Comparison of ENCODE assay signal across 13 cellular contexts in genomic region chr9:130029223-130029583, GRCh38. TPM values are rescaled to one million over a fixed set of nuclear protein-coding genes. Genes with fewer than 3 reads are reported as not detected.
DNase-seq lines count a peak whose midpoint lies in the region; ATAC-seq and TF ChIP-seq lines count a peak whose summit lies in the region.
"Had no signal": no experiment of that assay in that cellular context is flagged by ENCODE, and none has a peak within 500 bp of the region (broad histone marks: within the 10 kb centered on the region; RNA-seq: fewer than 3 reads in every experiment).

No MANE protein-coding gene starts in this region.

- in situ Hi-C loops in HAP-1 (cut with MboI; ENCODE audit: low sequenced_read_pairs) = no loop called here

- DNase-seq in naive B cell (no peak), putamen (ENCODE audit: low spot score) (no peak), HAP-1 (ENCODE audit: low spot score in 2 of 2) (no peak)
- DNase-seq: NCI-H1105; NK-92 treated with Interleukin-12 subunit alpha and Interleukin-12 subunit beta, amount 100 ng/mL, for 24 hours; trophoblast cell had no signal

- peak; percentile 32 for ATAC-seq in GM21786 (IDR thresholded peaks at IDR 0.05; ENCODE audit: unreplicated experiment)
- ATAC-seq in activated T-helper 17 cell treated with anti-CD3 and anti-CD28 coated beads, Interleukin-2, amount 50 U/mL, for 72 hours (replicated peaks) = peak; percentile 62
- no peak for ATAC-seq in naive B cell (ENCODE audit: low read depth in 2 of 2)
- ATAC-seq in GM21390 (IDR thresholded peaks at IDR 0.05; ENCODE audit: unreplicated experiment) = no peak
- no peak for ATAC-seq in HG03439 (IDR thresholded peaks at IDR 0.05; ENCODE audit: unreplicated experiment)

- H4K20me1 ChIP-seq in DOHH2 (ENCODE audit: control insufficient read depth, insufficient read depth, low read depth, low read length) = peaks cover 63% of the 10 kb centered on the region

- peaks cover 100% of the 10 kb centered on the region for H3K79me2 ChIP-seq in DOHH2 (ENCODE audit: control insufficient read depth, low read length)

- peak overlapping the region; percentile 96 for H3K27ac Mint-ChIP-seq in activated T-helper 17 cell treated with anti-CD3 and anti-CD28 coated beads, Interleukin-2, amount 50 U/mL, for 72 hours
- peak overlapping the region; percentile 41 to 99 (median 91) for H3K27ac Mint-ChIP-seq in naive B cell

- H3K36me3 ChIP-seq in DOHH2 (ENCODE audit: control insufficient read depth, low read length) (peaks cover 23% of the 10 kb centered on the region), HAP-1 (replicated peaks) (no peaks in the 10 kb centered on the region)
- H3K36me3 ChIP-seq: adrenal gland had no signal

- H3K9me3 Mint-ChIP-seq in activated T-helper 17 cell treated with anti-CD3 and anti-CD28 coated beads, Interleukin-2, amount 50 U/mL, for 72 hours = peaks cover 5% of the 10 kb centered on the region
- no peaks in the 10 kb centered on the region for H3K9me3 Mint-ChIP-seq in naive B cell
- H3K9me3 Mint-ChIP-seq: neural crest cell had no signal

- no peaks in the 10 kb centered on the region for H3K27me3 Mint-ChIP-seq in activated T-helper 17 cell treated with anti-CD3 and anti-CD28 coated beads, Interleukin-2, amount 50 U/mL, for 72 hours
- no peaks in the 10 kb centered on the region for H3K27me3 Mint-ChIP-seq in naive B cell

- H3K4me1 ChIP-seq in DOHH2 (ENCODE audit: control insufficient read depth, low read length) = peaks cover 99% of the 10 kb centered on the region
- no peaks in the 10 kb centered on the region for H3K4me1 ChIP-seq in HAP-1

- H3K9me3 ChIP-seq in DOHH2 (ENCODE audit: control insufficient read depth, insufficient read depth, low read length) (no peaks in the 10 kb centered on the region), HAP-1 (no peaks in the 10 kb centered on the region)
- H3K9me3 ChIP-seq: adrenal gland had no signal

- H3K4me3 ChIP-seq in DOHH2 (ENCODE audit: low read length) = peak overlapping the region; percentile 7
- no peak overlapping the region for H3K4me3 ChIP-seq in HAP-1
- H3K4me3 ChIP-seq: adrenal gland had no signal

- H3K36me3 Mint-ChIP-seq in activated T-helper 17 cell treated with anti-CD3 and anti-CD28 coated beads, Interleukin-2, amount 50 U/mL, for 72 hours (ENCODE audit: low read depth) = peaks cover 96% of the 10 kb centered on the region
- H3K36me3 Mint-ChIP-seq in naive B cell = no peaks in the 10 kb centered on the region

- peaks cover 67% of the 10 kb centered on the region for H3K4me1 Mint-ChIP-seq in activated T-helper 17 cell treated with anti-CD3 and anti-CD28 coated beads, Interleukin-2, amount 50 U/mL, for 72 hours
- peaks cover 61 to 99% (median 88%) of the 10 kb centered on the region in 3 donors for H3K4me1 Mint-ChIP-seq in naive B cell

- H3K9me2 ChIP-seq in DOHH2 (replicated peaks; ENCODE audit: control insufficient read depth, low read length) = no peaks in the 10 kb centered on the region

- no peaks in the 10 kb centered on the region for H3K27me3 ChIP-seq in DOHH2 (ENCODE audit: control insufficient read depth, low read length)
- H3K27me3 ChIP-seq in HAP-1 (ENCODE audit: low read depth) = no peaks in the 10 kb centered on the region
- H3K27me3 ChIP-seq: adrenal gland had no signal

- H3K27ac ChIP-seq in DOHH2 (ENCODE audit: low read depth, low read length) = no peak overlapping the region
- H3K27ac ChIP-seq: adrenal gland had no signal

- H3K4me2 ChIP-seq in DOHH2 (ENCODE audit: low read length) = peak overlapping the region; percentile 53

- TF ChIP-seq CTCF in DOHH2 (IDR thresholded peaks at IDR 0.05; ENCODE audit: low read depth, low read length, poor library complexity, severe bottlenecking) = no peak

- peaks cover 10% of the 10 kb centered on the region for H3F3A ChIP-seq in DOHH2 (ENCODE audit: control insufficient read depth, insufficient read depth)

- H3K4me3 Mint-ChIP-seq in activated T-helper 17 cell treated with anti-CD3 and anti-CD28 coated beads, Interleukin-2, amount 50 U/mL, for 72 hours = peak overlapping the region; percentile 91
- peak overlapping the region in 7 of 8 donors; percentile 2 to 59 (median 34) for H3K4me3 Mint-ChIP-seq in naive B cell
- H3K4me3 Mint-ChIP-seq: neural crest cell had no signal

RNA-seq across cellular contexts. Expression of gene FNBP1, which starts 13.8 kb away (rescaled TPM):
- total RNA-seq in activated T-helper 17 cell treated with anti-CD3 and anti-CD28 coated beads, Interleukin-2, amount 50 U/mL, for 72 hours = 100 to 1,000 TPM; 173 to 492 TPM
- 100 to 1,000 TPM; 103 to 178 (median 154) TPM for polyA plus RNA-seq in naive B cell (ENCODE audit: low read depth in 6 of 6)

RNA-seq across cellular contexts. Expression of gene GPR107, which starts 24.5 kb away (rescaled TPM):
- 10 to 100 TPM; 28.1 to 32.6 TPM for total RNA-seq in activated T-helper 17 cell treated with anti-CD3 and anti-CD28 coated beads, Interleukin-2, amount 50 U/mL, for 72 hours
- 1 to 10 TPM in 5 of 6 donors, under 1 TPM in 1; 0.27 to 4.4 (median 3.4) TPM for polyA plus RNA-seq in naive B cell (ENCODE audit: low read depth in 6 of 6)

Comparison
In these comparisons a context has a peak if more than half of its experiments do, and no peak if none do; other contexts are left out.
1. ATAC-seq: peak in GM21786 (single experiment) and activated T-helper 17 cell treated with anti-CD3 and anti-CD28 coated beads, Interleukin-2, amount 50 U/mL, for 72 hours (single experiment); none in naive B cell (0 of 2), GM21390 (single experiment) and HG03439 (single experiment).